Comparison of ENCODE assay signal across 10 cellular contexts in genomic region chr4:13481569-13481968, GRCh38. TPM values are rescaled to one million over a fixed set of nuclear protein-coding genes. Genes with fewer than 3 reads are reported as not detected.
DNase-seq lines count a peak whose midpoint lies in the region; ATAC-seq and TF ChIP-seq lines count a peak whose summit lies in the region.
"Had no signal": no experiment of that assay in that cellular context is flagged by ENCODE, and none has a peak within 500 bp of the region (broad histone marks: within the 10 kb centered on the region; RNA-seq: fewer than 3 reads in every experiment).

No MANE protein-coding gene starts in this region.

- peak overlapping the region; percentile 42 for H3K4me3 Mint-ChIP-seq in activated CD8-positive, alpha-beta T cell treated with anti-CD3 and anti-CD28 coated beads for 36 hours

- H3K4me1 Mint-ChIP-seq in activated CD8-positive, alpha-beta T cell treated with anti-CD3 and anti-CD28 coated beads for 36 hours (ENCODE audit: low read depth), result peaks cover 28% of the 10 kb centered on the region

- H3K4me3 ChIP-seq in AG09309 (ENCODE audit: control insufficient read depth, low read depth, low read length) (no peak overlapping the region), hepatocyte (no peak overlapping the region)
- H3K4me3 ChIP-seq: lung had no signal

- H3K9me3 ChIP-seq in hepatocyte (ENCODE audit: low read depth), result no peaks in the 10 kb centered on the region

- H3K4me1 ChIP-seq in hepatocyte (ENCODE audit: insufficient read depth), result peaks cover 8% of the 10 kb centered on the region

- CTCF ChIA-PET in HEK293T (lab: Yijun Ruan, JAX), result no interaction called here
- CTCF ChIA-PET in activated CD8-positive, alpha-beta T cell treated with anti-CD3 and anti-CD28 coated beads for 36 hours (lab: Charles Lee), result interaction anchor here (1.2 kb wide), 1 partner anchor 50 kb away, joined by 3 read pairs; no protein-coding TSS in a partner anchor

- no peak for TF ChIP-seq CTCF in AG09309 (IDR thresholded peaks at IDR 0.05; ENCODE audit: control insufficient read depth, insufficient read depth, low read depth, low read length, missing control alignments)
- no peak for TF ChIP-seq CTCF in activated CD8-positive, alpha-beta T cell treated with anti-CD3 and anti-CD28 coated beads for 36 hours (IDR thresholded peaks at IDR 0.05)
- no peak for TF ChIP-seq CTCF in hepatocyte (IDR thresholded peaks at IDR 0.05; ENCODE audit: poor library complexity)

- peak overlapping the region; percentile 36 for H3K27ac Mint-ChIP-seq in activated CD8-positive, alpha-beta T cell treated with anti-CD3 and anti-CD28 coated beads for 36 hours

- no peaks in the 10 kb centered on the region for H3K9me2 ChIP-seq in hepatocyte (replicated peaks; ENCODE audit: insufficient read depth)

- peaks cover 7% of the 10 kb centered on the region for H3K36me3 Mint-ChIP-seq in activated CD8-positive, alpha-beta T cell treated with anti-CD3 and anti-CD28 coated beads for 36 hours (ENCODE audit: low read depth)

- intact Hi-C loops in activated CD8-positive, alpha-beta T cell treated with anti-CD3 and anti-CD28 coated beads for 36 hours (cut with micrococcal nuclease), result loop anchor here (5.0 kb wide), 1 partner anchor 66 kb away; no protein-coding TSS in a partner anchor

- DNase-seq in AG09309 (ENCODE audit: low read depth) (peak; percentile 5), HEK293T (ENCODE audit: extremely low spot score) (no peak), hepatocyte (ENCODE audit: low spot score) (no peak), SHP77 (lab: John Stamatoyannopoulos, UW) (no peak), T1000 (lab: John Stamatoyannopoulos, UW) (no peak), middle frontal gyrus (ENCODE audit: extremely low spot score, low spot score) (no peak)
- no peak for DNase-seq in activated CD8-positive, alpha-beta T cell treated with anti-CD3 and anti-CD28 coated beads for 36 hours
- DNase-seq: H7 had no signal

- H3K36me3 ChIP-seq in hepatocyte (replicated peaks; ENCODE audit: insufficient read depth, low read depth), result no peaks in the 10 kb centered on the region

- no peaks in the 10 kb centered on the region for H3K9me3 Mint-ChIP-seq in activated CD8-positive, alpha-beta T cell treated with anti-CD3 and anti-CD28 coated beads for 36 hours

- WGBS in hepatocyte (ENCODE audit: low lambda C conversion rate, missing lambda C conversion rate), result 68% methylated on average over 1 of the region's 1 CpG

- peak overlapping the region; percentile 85 for H3K4me2 ChIP-seq in hepatocyte

- ATAC-seq in activated CD8-positive, alpha-beta T cell treated with anti-CD3 and anti-CD28 coated beads for 36 hours, result no peak
- no peak for ATAC-seq in HG03097 (IDR thresholded peaks at IDR 0.05; ENCODE audit: low FRiP score, unreplicated experiment)

- H4K20me1 ChIP-seq in hepatocyte (ENCODE audit: insufficient read depth, poor library complexity, severe bottlenecking), result peaks cover 14% of the 10 kb centered on the region

- H2AFZ ChIP-seq in hepatocyte, result no peak overlapping the region

- no peaks in the 10 kb centered on the region for H3K27me3 ChIP-seq in hepatocyte

- peaks cover 48% of the 10 kb centered on the region for H3K79me2 ChIP-seq in hepatocyte

- H3K27me3 Mint-ChIP-seq in activated CD8-positive, alpha-beta T cell treated with anti-CD3 and anti-CD28 coated beads for 36 hours, result no peaks in the 10 kb centered on the region

- no peak overlapping the region for H3K27ac ChIP-seq in hepatocyte

- POLR2A ChIA-PET in HEK293T (lab: Yijun Ruan, JAX), result no interaction called here
- POLR2A ChIA-PET in activated CD8-positive, alpha-beta T cell treated with anti-CD3 and anti-CD28 coated beads for 36 hours (lab: Charles Lee), result no interaction called here

TF ChIP-seq in HEK293T, 16 proteins besides CTCF, POLR2A, EP300 and RAD21:
- TF ChIP-seq ELF4 (IDR thresholded peaks at IDR 0.05), result no peak
- 0 out of 2 replicates have a peak, but pooled peaks have one; percentile 47 for TF ChIP-seq PKNOX1 (IDR thresholded peaks at IDR 0.05)

RNA-seq across cellular contexts. Expression of gene RAB28, which starts 2.6 kb away (rescaled TPM):
- total RNA-seq in activated CD8-positive, alpha-beta T cell treated with anti-CD3 and anti-CD28 coated beads for 36 hours, result 10 to 100 TPM; 12.5 to 13.1 TPM
- 19.7 and 26.1 TPM in 2 replicates for total RNA-seq in hepatocyte
- 14.5 and 18.1 TPM in 2 replicates for polyA plus RNA-seq in hepatocyte
